ENCODE assay signal across 12 cellular contexts in the genomic region with DNA sequence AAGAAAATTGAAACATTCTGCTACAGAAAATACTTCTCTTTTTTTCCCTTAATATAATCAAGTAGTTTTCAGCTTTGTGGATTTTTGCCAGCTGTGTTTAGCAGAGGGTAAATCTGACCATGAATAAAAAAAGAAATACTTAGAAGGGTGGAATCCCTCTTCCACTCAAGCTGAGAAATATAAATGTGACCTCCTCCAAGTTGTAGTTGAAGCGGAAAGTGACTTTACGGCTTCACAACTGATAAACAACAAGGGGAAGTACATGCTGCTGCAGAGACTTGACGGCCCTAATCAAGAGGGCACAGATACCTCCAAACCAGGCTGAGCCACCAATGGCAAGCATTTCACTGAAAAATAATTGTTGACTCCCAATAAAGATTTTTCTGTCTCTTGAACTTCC.
"Had no signal": no experiment of that assay in that cellular context is flagged by ENCODE, and none has a peak within 500 bp of the region (broad histone marks: within the 10 kb centered on the region; RNA-seq: fewer than 3 reads in every experiment).

No MANE protein-coding gene starts in this region.

- H3K9me3 ChIP-seq: neutrophil had no signal

- H3K4me1 ChIP-seq: parathyroid adenoma had no signal

- H3K27me3 ChIP-seq: neutrophil had no signal

- H3K79me2 ChIP-seq: parathyroid adenoma had no signal

- H3K27me3 Mint-ChIP-seq: activated CD4-positive, alpha-beta memory T cell treated with anti-CD3 and anti-CD28 coated beads, Interleukin-2, amount 10 ng/mL, durations not matched to agents 7 days and 5 days; activated T-cell treated with anti-CD3 and anti-CD28 coated beads, Interleukin-2, amount 50 U/mL, for 24 hours; naive thymus-derived CD4-positive, alpha-beta T cell had no signal

- DNase-seq: activated CD4-positive, alpha-beta memory T cell treated with anti-CD3 and anti-CD28 coated beads, Interleukin-2, amount 10 ng/mL, durations not matched to agents 7 days and 5 days; activated CD4-positive, alpha-beta T cell treated with anti-CD3 and anti-CD28 coated beads for 4 hours; activated naive CD4-positive, alpha-beta T cell treated with anti-CD3 and anti-CD28 coated beads, Interleukin-2, amount 50 U/mL, for 16 hours; activated T-cell treated with anti-CD3 and anti-CD28 coated beads, Interleukin-2, amount 50 U/mL, for 24 hours; islet precursor cell; naive thymus-derived CD4-positive, alpha-beta T cell; retina; T1000 had no signal

- H3K9ac ChIP-seq: parathyroid adenoma had no signal

- H3K27ac Mint-ChIP-seq: activated CD4-positive, alpha-beta memory T cell treated with anti-CD3 and anti-CD28 coated beads, Interleukin-2, amount 10 ng/mL, durations not matched to agents 7 days and 5 days; activated T-cell treated with anti-CD3 and anti-CD28 coated beads, Interleukin-2, amount 50 U/mL, for 24 hours; naive thymus-derived CD4-positive, alpha-beta T cell; stimulated activated effector memory CD8-positive, alpha-beta T cell treated with anti-CD3 and anti-CD28 coated beads, Interleukin-12 subunit alpha, Interleukin-12 subunit beta, amount 100 ng/mL, for 72 hours had no signal

- H3K9me3 Mint-ChIP-seq: activated T-cell treated with anti-CD3 and anti-CD28 coated beads, Interleukin-2, amount 50 U/mL, for 24 hours had no signal

- H2AFZ ChIP-seq: parathyroid adenoma had no signal

- H3K36me3 Mint-ChIP-seq: naive thymus-derived CD4-positive, alpha-beta T cell; stimulated activated effector memory CD8-positive, alpha-beta T cell treated with anti-CD3 and anti-CD28 coated beads, Interleukin-12 subunit alpha, Interleukin-12 subunit beta, amount 100 ng/mL, for 72 hours had no signal

- H3K4me3 Mint-ChIP-seq: activated CD4-positive, alpha-beta memory T cell treated with anti-CD3 and anti-CD28 coated beads, Interleukin-2, amount 10 ng/mL, durations not matched to agents 7 days and 5 days; activated T-cell treated with anti-CD3 and anti-CD28 coated beads, Interleukin-2, amount 50 U/mL, for 24 hours; naive thymus-derived CD4-positive, alpha-beta T cell; stimulated activated effector memory CD8-positive, alpha-beta T cell treated with anti-CD3 and anti-CD28 coated beads, Interleukin-12 subunit alpha, Interleukin-12 subunit beta, amount 100 ng/mL, for 72 hours had no signal

- H3K4me1 Mint-ChIP-seq: activated CD4-positive, alpha-beta memory T cell treated with anti-CD3 and anti-CD28 coated beads, Interleukin-2, amount 10 ng/mL, durations not matched to agents 7 days and 5 days; naive thymus-derived CD4-positive, alpha-beta T cell; stimulated activated effector memory CD8-positive, alpha-beta T cell treated with anti-CD3 and anti-CD28 coated beads, Interleukin-12 subunit alpha, Interleukin-12 subunit beta, amount 100 ng/mL, for 72 hours had no signal

- H3K36me3 ChIP-seq: neutrophil had no signal

- H3K27ac ChIP-seq: epithelial cell of prostate, neutrophil, parathyroid adenoma had no signal
